Comparison of ENCODE assay signal across 18 cellular contexts in the genomic region with DNA sequence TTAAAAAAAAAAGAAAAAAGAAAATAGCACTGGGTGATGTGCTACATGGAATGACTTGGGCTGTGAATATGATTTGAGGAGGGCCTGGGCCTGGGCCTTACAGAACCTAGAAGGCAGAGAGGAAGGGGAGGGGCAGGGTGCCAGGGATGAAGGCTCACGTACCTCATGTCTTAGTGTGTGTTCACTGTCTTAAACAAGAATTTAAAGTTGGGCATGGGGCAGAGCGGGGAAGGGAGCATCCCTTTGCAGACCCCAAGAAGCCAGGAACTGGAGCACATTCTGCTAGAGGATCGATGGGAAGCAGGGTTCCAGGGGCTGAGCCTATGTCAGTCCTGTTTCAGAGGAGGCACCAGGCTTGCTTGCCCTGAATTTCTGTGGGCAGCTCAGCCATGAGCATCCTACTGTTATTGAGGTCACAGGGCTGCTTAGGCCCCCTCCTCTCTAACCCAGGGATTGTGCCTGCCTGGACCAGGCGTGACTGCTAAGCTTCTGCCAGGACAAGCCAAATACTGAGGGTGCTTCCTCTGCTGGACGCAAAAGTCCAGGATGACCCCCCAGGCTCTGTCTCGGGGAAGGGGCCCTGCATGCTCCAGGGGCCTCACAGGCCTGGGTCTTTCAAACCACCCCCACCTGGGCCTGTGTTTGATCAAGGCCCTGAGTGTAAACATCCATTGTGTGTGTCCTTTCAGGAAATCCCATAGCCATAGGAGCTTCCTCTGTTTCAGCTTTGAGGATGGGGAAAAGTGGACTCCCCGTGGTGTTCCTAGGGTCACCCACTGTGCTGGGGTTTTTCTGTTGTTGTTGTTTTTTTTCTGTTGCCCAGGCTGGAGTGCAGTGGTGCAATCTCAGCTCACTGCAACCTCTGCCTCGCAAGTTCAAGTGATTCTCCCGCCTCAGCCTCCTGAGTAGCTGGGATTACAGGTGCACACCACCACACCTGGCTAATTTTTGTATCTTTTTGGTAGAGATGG. TPM values are rescaled to one million over a fixed set of nuclear protein-coding genes. Genes with fewer than 3 reads are reported as not detected.
DNase-seq lines count a peak whose midpoint lies in the region; ATAC-seq, FAIRE-seq and TF ChIP-seq lines count a peak whose summit lies in the region.
"Had no signal": no experiment of that assay in that cellular context is flagged by ENCODE, and none has a peak within 500 bp of the region (broad histone marks: within the 10 kb centered on the region; RNA-seq: fewer than 3 reads in every experiment).

No MANE protein-coding gene starts in this region.

- ATAC-seq in heart left ventricle = peak in 1 of 4 donors; percentile 17
- no peak for ATAC-seq in left ventricle myocardium superior
- ATAC-seq in HepG2 = peak; percentile 69
- ATAC-seq in upper lobe of left lung (ENCODE audit: low FRiP score in 2 of 2) = no peak
- no peak for ATAC-seq in HG03439 (IDR thresholded peaks at IDR 0.05; ENCODE audit: unreplicated experiment)
- no peak for ATAC-seq in HG02970 (IDR thresholded peaks at IDR 0.05; ENCODE audit: low FRiP score, unreplicated experiment)
- no peak for ATAC-seq in GM21717 (IDR thresholded peaks at IDR 0.05; ENCODE audit: unreplicated experiment)

- POLR2A ChIA-PET in HepG2 (lab: Yijun Ruan, JAX) = interaction anchor here (1.9 kb wide), 1 partner anchor 12 kb away, joined by 19 read pairs; no protein-coding TSS in a partner anchor

- H4K20me1 ChIP-seq in HepG2 (ENCODE audit: insufficient read depth, low read length) = peaks cover 3% of the 10 kb centered on the region; the same call in 1 of the 2 replicates

- DNase-seq in heart left ventricle (peak in 2 of 5 donors; percentile 11 to 29), left ventricle myocardium superior (no peak), NCI-H345 (lab: John Stamatoyannopoulos, UW) (peak; percentile 62), HepG2 (ENCODE audit: low spot score) (peak; percentile 79), upper lobe of left lung (no peak)
- DNase-seq: activated CD4-positive, alpha-beta T cell treated with anti-CD3 and anti-CD28 coated beads, Interleukin-2, amount 50 U/mL, for 48 hours; central memory CD4-positive, alpha-beta T cell; foreskin melanocyte; NCI-H187 treated with DMSO at 0.1 percent for 48 hours; SHP77 treated with DMSO at 0.1 percent for 48 hours; stimulated activated CD4-positive, alpha-beta T cell treated with anti-CD3 and anti-CD28 coated beads, Interleukin-15, amount 100 ng/mL, for 24 hours; T-helper 9 cell had no signal

- H2AFZ ChIP-seq in HepG2 (ENCODE audit: low read length) = no peak overlapping the region

- TF ChIP-seq RAD21 in HepG2 (CRISPR knock-in tag; IDR thresholded peaks at IDR 0.05) = no peak

- H3K4me3 ChIP-seq in heart left ventricle = no peak overlapping the region
- H3K4me3 ChIP-seq in HepG2 (replicated peaks in 1 of 3; ENCODE audit: insufficient read depth in 1 of 3, low read depth in 2 of 3, low read length in 3 of 3) = peak overlapping the region in 1 of 3 experiments; percentile 18; a peak in 1 of 6 replicates
- no peak overlapping the region for H3K4me3 ChIP-seq in upper lobe of left lung
- H3K4me3 ChIP-seq: prostate gland had no signal

- TF ChIP-seq EP300 in HepG2 (IDR thresholded peaks at IDR 0.05; ENCODE audit: low read depth in 2 of 2, low read length in 2 of 2) (peak in 1 of 2 experiments; percentile 52; a peak in 2 of 4 replicates), HepG2 (CRISPR knock-in tag; IDR thresholded peaks at IDR 0.05; ENCODE audit: borderline replicate concordance) (peak; percentile 24; the same call in 1 of the 2 replicates), upper lobe of left lung (IDR thresholded peaks at IDR 0.05) (no peak)

- CTCF ChIA-PET in HepG2 (lab: Yijun Ruan, JAX; ENCODE audit: low intra/inter-chr PET ratio, low total read pairs) = no interaction called here

- TF ChIP-seq POLR2A in heart left ventricle (IDR thresholded peaks at IDR 0.05) (no peak), HepG2 (IDR thresholded peaks at IDR 0.05; ENCODE audit: insufficient read depth in 1 of 2, low read depth in 2 of 2, low read length in 2 of 2) (no peak), upper lobe of left lung (IDR thresholded peaks at IDR 0.05) (no peak)

- H3K27ac ChIP-seq in heart left ventricle (peak overlapping the region in 11 of 12 donors; percentile 2 to 71 (median 59)), HepG2 (ENCODE audit: extremely low read length, insufficient read depth, low read length) (peak overlapping the region; percentile 63), upper lobe of left lung (peak overlapping the region; percentile 48 to 84 (median 59))
- H3K27ac ChIP-seq: KMS-11, prostate gland had no signal

- no peak overlapping the region for H3K9ac ChIP-seq in HepG2 (ENCODE audit: insufficient read depth, low read depth, low read length)
- H3K9ac ChIP-seq: KMS-11 had no signal

- H3K4me1 ChIP-seq in heart left ventricle (peaks cover 0 to 24% (median 12%) of the 10 kb centered on the region in 12 donors), HepG2 (ENCODE audit: insufficient read depth, low read length) (peaks cover 57% of the 10 kb centered on the region), upper lobe of left lung (peaks cover 16 to 39% (median 29%) of the 10 kb centered on the region in 4 donors)
- H3K4me1 ChIP-seq: prostate gland had no signal

- H3K4me2 ChIP-seq in HepG2 (ENCODE audit: low read depth, low read length) = peak overlapping the region; percentile 38
- H3K4me2 ChIP-seq: KMS-11 had no signal

- intact Hi-C loops in heart left ventricle (cut with DNase I) (no loop called here), left ventricle myocardium superior (cut with micrococcal nuclease) (no loop called here), HepG2 (cut with micrococcal nuclease; ENCODE audit: unreplicated experiment) (loop anchor here (1.0 kb wide), 1 partner anchor 16 kb away; no protein-coding TSS in a partner anchor)

- in situ Hi-C loops in HepG2 (cut with HindIII; ENCODE audit: extremely low pct_ligation_motif_present, low pct_unique_long_range_greater_than_20kb) = no loop called here

- no TSS peak for BruUV-seq in HepG2 (replicated peaks; lab: Mats Ljungman, UMichigan)

- H3K9me3 ChIP-seq in heart left ventricle = no peaks in the 10 kb centered on the region
- H3K9me3 ChIP-seq in HepG2 (ENCODE audit: low read length) = no peaks in the 10 kb centered on the region
- no peaks in the 10 kb centered on the region for H3K9me3 ChIP-seq in upper lobe of left lung
- H3K9me3 ChIP-seq: prostate gland had no signal

- H3K79me2 ChIP-seq in HepG2 (ENCODE audit: insufficient read depth, low read length) = peaks cover 24% of the 10 kb centered on the region

- no peak for TF ChIP-seq CTCF in heart left ventricle (IDR thresholded peaks at IDR 0.05)
- TF ChIP-seq CTCF in HepG2 (CRISPR knock-in tag; IDR thresholded peaks at IDR 0.05) = no peak
- no peak for TF ChIP-seq CTCF in upper lobe of left lung (IDR thresholded peaks at IDR 0.05)

- H3K36me3 ChIP-seq in heart left ventricle (peaks cover 0 to 7% (median 0%) of the 10 kb centered on the region in 9 donors), HepG2 (replicated peaks in 1 of 2; ENCODE audit: control insufficient read depth in 1 of 2, insufficient read depth in 2 of 2, low read length in 2 of 2) (peaks cover 7 to 42% of the 10 kb centered on the region in 2 experiments; a peak in 3 of 5 replicates), upper lobe of left lung (peaks cover 0 to 26% (median 0%) of the 10 kb centered on the region in 4 donors)
- H3K36me3 ChIP-seq: prostate gland had no signal

- peak; percentile 57 for FAIRE-seq in HepG2 (lab: Jason Lieb, UNC)

- H3K27me3 ChIP-seq in heart left ventricle = peaks cover 5 to 18% (median 12%) of the 10 kb centered on the region in 9 donors
- no peaks in the 10 kb centered on the region; a peak in 1 of 5 replicates for H3K27me3 ChIP-seq in HepG2 (ENCODE audit: control insufficient read depth in 1 of 2, insufficient read depth in 2 of 2, low read length in 2 of 2)
- no peaks in the 10 kb centered on the region for H3K27me3 ChIP-seq in upper lobe of left lung

- WGBS in heart left ventricle, 4 donors = 76 to 85% (median 83%) methylated on average over 8 to 9 of the region's 9 CpGs
- 42% methylated on average over 9 of the region's 9 CpGs for WGBS in HepG2 (ENCODE audit: low lambda C conversion rate)
- 71 to 81% methylated on average over 6 to 9 of the region's 9 CpGs for WGBS in upper lobe of left lung, 2 donors

RNA-seq across cellular contexts. Expression of a gene that starts 4.8 kb away (rescaled TPM):
- 1 to 10 TPM; 2.8 to 9.0 (median 5.3) TPM for total RNA-seq in heart left ventricle
- polyA plus RNA-seq in heart left ventricle = 10 to 100 TPM in 1 of 2 donors, 1 to 10 TPM in 1; 4.8 to 10.5 TPM
- 6.1 TPM for total RNA-seq in left ventricle myocardium superior
- 14.2 and 29.2 TPM in 2 replicates for total RNA-seq in HepG2 (2016; rRNA removed; fragmentation: Illumina TruSeq; extraction: Trizol)
- total RNA-seq in HepG2 (2016; cell fraction: cytosol; rRNA removed; fragmentation: Illumina TruSeq; extraction: Trizol; ENCODE audit: low read depth) = 8.7 and 9.3 TPM in 2 replicates
- 15.3 and 31.4 TPM in 2 replicates for total RNA-seq in HepG2 (2016; cell fraction: insoluble cytoplasmic fraction; rRNA removed; fragmentation: Illumina TruSeq; extraction: Trizol)
- total RNA-seq in HepG2 (2016; cell fraction: membrane; rRNA removed; fragmentation: Illumina TruSeq; extraction: Trizol) = 15.2 and 21.9 TPM in 2 replicates
- 43.9 and 48.2 TPM in 2 replicates for total RNA-seq in HepG2 (2016; cell fraction: nucleus; rRNA removed; fragmentation: Illumina TruSeq; extraction: Trizol)
- 79.2 and 111 TPM in 2 replicates for polyA plus RNA-seq in HepG2 (2011; rRNA removed)
- polyA plus RNA-seq in HepG2 (2011; cell fraction: cytosol; rRNA removed) = 44.4 and 71.0 TPM in 2 replicates
- polyA plus RNA-seq in HepG2 (2011; cell fraction: nucleus; rRNA removed) = 93.8 and 94.9 TPM in 2 replicates
- 67.7 and 97.6 TPM in 2 replicates for polyA plus RNA-seq in HepG2 (2012)
- polyA plus RNA-seq in HepG2 (2016; cell fraction: cytosol; fragmentation: Illumina TruSeq; extraction: Trizol; ENCODE audit: low read depth) = 15.7 and 17.3 TPM in 2 replicates
- 25.8 and 27.8 TPM in 2 replicates for polyA plus RNA-seq in HepG2 (2016; cell fraction: insoluble cytoplasmic fraction; fragmentation: Illumina TruSeq; extraction: Trizol; ENCODE audit: low read depth)
- polyA plus RNA-seq in HepG2 (2016; cell fraction: membrane; fragmentation: Illumina TruSeq; extraction: Trizol; ENCODE audit: low read depth) = 21.9 and 23.9 TPM in 2 replicates
- 110 and 128 TPM in 2 replicates for polyA plus RNA-seq in HepG2 (2016; cell fraction: nucleus; fragmentation: Illumina TruSeq; extraction: Trizol; ENCODE audit: insufficient read depth, low read depth)
- polyA minus RNA-seq in HepG2 (2011; rRNA and poly(A)+ RNA removed; ENCODE audit: low replicate concordance) = 87.8 and 296 TPM in 2 replicates
- polyA minus RNA-seq in HepG2 (2011; cell fraction: cytosol; rRNA and poly(A)+ RNA removed) = 103 and 111 TPM in 2 replicates
- polyA minus RNA-seq in HepG2 (2011; cell fraction: nucleus; rRNA and poly(A)+ RNA removed) = 64.0 and 64.9 TPM in 2 replicates
- total RNA-seq in upper lobe of left lung = 100 to 1,000 TPM in 1 of 6 donors, 10 to 100 TPM in 5; 54.5 to 151 (median 76.5) TPM

RNA-seq across cellular contexts. Expression of a gene that starts 15.2 kb away (rescaled TPM):
- total RNA-seq in heart left ventricle (100 to 1,000 TPM; 138 to 201 (median 159) TPM), left ventricle myocardium superior (170 TPM), HepG2 (2016; rRNA removed; fragmentation: Illumina TruSeq; extraction: Trizol) (44.8 and 54.9 TPM in 2 replicates), upper lobe of left lung (100 to 1,000 TPM in 5 of 6 donors, 10 to 100 TPM in 1; 96.7 to 289 (median 175) TPM)
- polyA plus RNA-seq in heart left ventricle (100 to 1,000 TPM; 134 to 251 TPM), HepG2 (2011; rRNA removed) (94.9 and 106 TPM in 2 replicates)
- 85.6 and 90.7 TPM in 2 replicates for total RNA-seq in HepG2 (2016; cell fraction: cytosol; rRNA removed; fragmentation: Illumina TruSeq; extraction: Trizol; ENCODE audit: low read depth)
- 38.6 and 58.5 TPM in 2 replicates for total RNA-seq in HepG2 (2016; cell fraction: insoluble cytoplasmic fraction; rRNA removed; fragmentation: Illumina TruSeq; extraction: Trizol)
- 116 and 121 TPM in 2 replicates for total RNA-seq in HepG2 (2016; cell fraction: membrane; rRNA removed; fragmentation: Illumina TruSeq; extraction: Trizol)
- 31.0 and 31.5 TPM in 2 replicates for total RNA-seq in HepG2 (2016; cell fraction: nucleus; rRNA removed; fragmentation: Illumina TruSeq; extraction: Trizol)
- 72.5 and 101 TPM in 2 replicates for polyA plus RNA-seq in HepG2 (2011; cell fraction: cytosol; rRNA removed)
- 179 and 216 TPM in 2 replicates for polyA plus RNA-seq in HepG2 (2011; cell fraction: nucleus; rRNA removed)
- 59.3 and 80.8 TPM in 2 replicates for polyA plus RNA-seq in HepG2 (2012)
- 180 and 204 TPM in 2 replicates for polyA plus RNA-seq in HepG2 (2016; cell fraction: cytosol; fragmentation: Illumina TruSeq; extraction: Trizol; ENCODE audit: low read depth)
- 76.3 and 81.0 TPM in 2 replicates for polyA plus RNA-seq in HepG2 (2016; cell fraction: insoluble cytoplasmic fraction; fragmentation: Illumina TruSeq; extraction: Trizol; ENCODE audit: low read depth)
- polyA plus RNA-seq in HepG2 (2016; cell fraction: membrane; fragmentation: Illumina TruSeq; extraction: Trizol; ENCODE audit: low read depth) = 201 and 210 TPM in 2 replicates
- 122 and 131 TPM in 2 replicates for polyA plus RNA-seq in HepG2 (2016; cell fraction: nucleus; fragmentation: Illumina TruSeq; extraction: Trizol; ENCODE audit: insufficient read depth, low read depth)
- polyA minus RNA-seq in HepG2 (2011; rRNA and poly(A)+ RNA removed; ENCODE audit: low replicate concordance) = 64.5 and 74.9 TPM in 2 replicates
- polyA minus RNA-seq in HepG2 (2011; cell fraction: cytosol; rRNA and poly(A)+ RNA removed) = 28.8 and 32.4 TPM in 2 replicates
- polyA minus RNA-seq in HepG2 (2011; cell fraction: nucleus; rRNA and poly(A)+ RNA removed) = 29.3 and 33.5 TPM in 2 replicates

RNA-seq across cellular contexts. Expression of a gene that starts 25.1 kb away (rescaled TPM):
- total RNA-seq in heart left ventricle (not detected), left ventricle myocardium superior (not detected), HepG2 (2016; rRNA removed; fragmentation: Illumina TruSeq; extraction: Trizol) (not detected in 2 replicates), upper lobe of left lung (not detected)
- polyA plus RNA-seq in heart left ventricle (under 1 TPM in 1 of 2 donors, not detected in 1; 0.06 TPM), HepG2 (2011; rRNA removed) (not detected in 2 replicates)
- total RNA-seq in HepG2 (2016; cell fraction: cytosol; rRNA removed; fragmentation: Illumina TruSeq; extraction: Trizol; ENCODE audit: low read depth) = not detected in 2 replicates
- total RNA-seq in HepG2 (2016; cell fraction: insoluble cytoplasmic fraction; rRNA removed; fragmentation: Illumina TruSeq; extraction: Trizol) = not detected in 2 replicates
- not detected in 2 replicates for total RNA-seq in HepG2 (2016; cell fraction: membrane; rRNA removed; fragmentation: Illumina TruSeq; extraction: Trizol)
- total RNA-seq in HepG2 (2016; cell fraction: nucleus; rRNA removed; fragmentation: Illumina TruSeq; extraction: Trizol) = not detected in 2 replicates
- not detected in 2 replicates for polyA plus RNA-seq in HepG2 (2011; cell fraction: cytosol; rRNA removed)
- not detected in 2 replicates for polyA plus RNA-seq in HepG2 (2011; cell fraction: nucleus; rRNA removed)
- polyA plus RNA-seq in HepG2 (2012) = not detected in 2 replicates
- polyA plus RNA-seq in HepG2 (2016; cell fraction: cytosol; fragmentation: Illumina TruSeq; extraction: Trizol; ENCODE audit: low read depth) = not detected in 2 replicates
- not detected in 2 replicates for polyA plus RNA-seq in HepG2 (2016; cell fraction: insoluble cytoplasmic fraction; fragmentation: Illumina TruSeq; extraction: Trizol; ENCODE audit: low read depth)
- polyA plus RNA-seq in HepG2 (2016; cell fraction: membrane; fragmentation: Illumina TruSeq; extraction: Trizol; ENCODE audit: low read depth) = not detected in 2 replicates
- polyA plus RNA-seq in HepG2 (2016; cell fraction: nucleus; fragmentation: Illumina TruSeq; extraction: Trizol; ENCODE audit: insufficient read depth, low read depth) = not detected in 2 replicates
- polyA minus RNA-seq in HepG2 (2011; rRNA and poly(A)+ RNA removed; ENCODE audit: low replicate concordance) = not detected in 2 replicates
- polyA minus RNA-seq in HepG2 (2011; cell fraction: cytosol; rRNA and poly(A)+ RNA removed) = not detected in 2 replicates
- not detected in 2 replicates for polyA minus RNA-seq in HepG2 (2011; cell fraction: nucleus; rRNA and poly(A)+ RNA removed)
- polyA plus RNA-seq: BJ had no signal

RNA-seq across cellular contexts. Expression of a gene that starts 28.7 kb away (rescaled TPM):
- total RNA-seq in heart left ventricle (1 to 10 TPM in 2 of 9 donors, under 1 TPM in 2, not detected in 5; 0.19 to 2.4 (median 1.1) TPM), left ventricle myocardium superior (not detected), HepG2 (2016; rRNA removed; fragmentation: Illumina TruSeq; extraction: Trizol) (25.7 and 47.6 TPM in 2 replicates), upper lobe of left lung (1 to 10 TPM in 1 of 6 donors, under 1 TPM in 3, not detected in 2; 0.46 to 8.4 (median 0.76) TPM)
- polyA plus RNA-seq in heart left ventricle (10 to 100 TPM in 1 of 2 donors, not detected in 1; 22.0 TPM), HepG2 (2011; rRNA removed) (36.1 and 73.0 TPM in 2 replicates)
- 25.4 and 32.6 TPM in 2 replicates for total RNA-seq in HepG2 (2016; cell fraction: cytosol; rRNA removed; fragmentation: Illumina TruSeq; extraction: Trizol; ENCODE audit: low read depth)
- total RNA-seq in HepG2 (2016; cell fraction: insoluble cytoplasmic fraction; rRNA removed; fragmentation: Illumina TruSeq; extraction: Trizol) = 29.6 and 46.4 TPM in 2 replicates
- total RNA-seq in HepG2 (2016; cell fraction: membrane; rRNA removed; fragmentation: Illumina TruSeq; extraction: Trizol) = 20.2 and 24.3 TPM in 2 replicates
- 34.1 and 40.9 TPM in 2 replicates for total RNA-seq in HepG2 (2016; cell fraction: nucleus; rRNA removed; fragmentation: Illumina TruSeq; extraction: Trizol)
- polyA plus RNA-seq in HepG2 (2011; cell fraction: cytosol; rRNA removed) = 15.0 and 69.5 TPM in 2 replicates
- 13.2 and 42.5 TPM in 2 replicates for polyA plus RNA-seq in HepG2 (2011; cell fraction: nucleus; rRNA removed)
- 6.0 and 30.6 TPM in 2 replicates for polyA plus RNA-seq in HepG2 (2012)
- 29.7 and 32.2 TPM in 2 replicates for polyA plus RNA-seq in HepG2 (2016; cell fraction: cytosol; fragmentation: Illumina TruSeq; extraction: Trizol; ENCODE audit: low read depth)
- 44.0 and 52.6 TPM in 2 replicates for polyA plus RNA-seq in HepG2 (2016; cell fraction: insoluble cytoplasmic fraction; fragmentation: Illumina TruSeq; extraction: Trizol; ENCODE audit: low read depth)
- polyA plus RNA-seq in HepG2 (2016; cell fraction: membrane; fragmentation: Illumina TruSeq; extraction: Trizol; ENCODE audit: low read depth) = 28.8 and 30.2 TPM in 2 replicates
- 111 and 114 TPM in 2 replicates for polyA plus RNA-seq in HepG2 (2016; cell fraction: nucleus; fragmentation: Illumina TruSeq; extraction: Trizol; ENCODE audit: insufficient read depth, low read depth)
- 150 TPM in 1 of 2 replicates, not detected in the other for polyA minus RNA-seq in HepG2 (2011; rRNA and poly(A)+ RNA removed; ENCODE audit: low replicate concordance)
- polyA minus RNA-seq in HepG2 (2011; cell fraction: cytosol; rRNA and poly(A)+ RNA removed) = 10.9 and 30.2 TPM in 2 replicates
- 9.2 and 18.0 TPM in 2 replicates for polyA minus RNA-seq in HepG2 (2011; cell fraction: nucleus; rRNA and poly(A)+ RNA removed)
- polyA plus RNA-seq: BJ had no signal

RNA-seq across cellular contexts. Expression of a gene that starts 38.4 kb away (rescaled TPM):
- total RNA-seq in heart left ventricle (under 1 TPM in 1 of 9 donors, not detected in 8; 0.72 TPM), left ventricle myocardium superior (not detected), HepG2 (2016; rRNA removed; fragmentation: Illumina TruSeq; extraction: Trizol) (0.80 and 1.3 TPM in 2 replicates), upper lobe of left lung (1 to 10 TPM in 2 of 6 donors, under 1 TPM in 2, not detected in 2; 0.51 to 6.2 (median 2.2) TPM)
- polyA plus RNA-seq in heart left ventricle (under 1 TPM in 1 of 2 donors, not detected in 1; 0.30 TPM), HepG2 (2011; rRNA removed) (0.17 and 0.20 TPM in 2 replicates)
- total RNA-seq in HepG2 (2016; cell fraction: cytosol; rRNA removed; fragmentation: Illumina TruSeq; extraction: Trizol; ENCODE audit: low read depth) = 0.26 and 0.71 TPM in 2 replicates
- 0.56 and 0.87 TPM in 2 replicates for total RNA-seq in HepG2 (2016; cell fraction: insoluble cytoplasmic fraction; rRNA removed; fragmentation: Illumina TruSeq; extraction: Trizol)
- 0.59 and 1.5 TPM in 2 replicates for total RNA-seq in HepG2 (2016; cell fraction: membrane; rRNA removed; fragmentation: Illumina TruSeq; extraction: Trizol)
- 1.6 and 2.6 TPM in 2 replicates for total RNA-seq in HepG2 (2016; cell fraction: nucleus; rRNA removed; fragmentation: Illumina TruSeq; extraction: Trizol)
- polyA plus RNA-seq in HepG2 (2011; cell fraction: cytosol; rRNA removed) = 0.13 and 0.27 TPM in 2 replicates
- 0.40 and 0.93 TPM in 2 replicates for polyA plus RNA-seq in HepG2 (2011; cell fraction: nucleus; rRNA removed)
- polyA plus RNA-seq in HepG2 (2012) = not detected in 2 replicates
- polyA plus RNA-seq in HepG2 (2016; cell fraction: cytosol; fragmentation: Illumina TruSeq; extraction: Trizol; ENCODE audit: low read depth) = 0.70 TPM in 2 replicates
- polyA plus RNA-seq in HepG2 (2016; cell fraction: insoluble cytoplasmic fraction; fragmentation: Illumina TruSeq; extraction: Trizol; ENCODE audit: low read depth) = 0.38 and 1.3 TPM in 2 replicates
- 0.24 and 0.97 TPM in 2 replicates for polyA plus RNA-seq in HepG2 (2016; cell fraction: membrane; fragmentation: Illumina TruSeq; extraction: Trizol; ENCODE audit: low read depth)
- 0.82 and 1.5 TPM in 2 replicates for polyA plus RNA-seq in HepG2 (2016; cell fraction: nucleus; fragmentation: Illumina TruSeq; extraction: Trizol; ENCODE audit: insufficient read depth, low read depth)
- polyA minus RNA-seq in HepG2 (2011; rRNA and poly(A)+ RNA removed; ENCODE audit: low replicate concordance) = not detected in 2 replicates
- not detected in 2 replicates for polyA minus RNA-seq in HepG2 (2011; cell fraction: cytosol; rRNA and poly(A)+ RNA removed)
- 0.64 and 0.75 TPM in 2 replicates for polyA minus RNA-seq in HepG2 (2011; cell fraction: nucleus; rRNA and poly(A)+ RNA removed)
- polyA plus RNA-seq: BJ had no signal

Comparison
In these comparisons a context has a peak if more than half of its experiments do, and no peak if none do; other contexts are left out.
1. DNase-seq: peak in NCI-H345 (single experiment) and HepG2 (single experiment); none in left ventricle myocardium superior (single experiment) and upper lobe of left lung (0 of 2).
2. Peak in every context shown above with its lines, with median percentiles within 50 percentile points of each other: H3K27ac ChIP-seq.